ENCODE assay signal across 20 cellular contexts in the genomic region with DNA sequence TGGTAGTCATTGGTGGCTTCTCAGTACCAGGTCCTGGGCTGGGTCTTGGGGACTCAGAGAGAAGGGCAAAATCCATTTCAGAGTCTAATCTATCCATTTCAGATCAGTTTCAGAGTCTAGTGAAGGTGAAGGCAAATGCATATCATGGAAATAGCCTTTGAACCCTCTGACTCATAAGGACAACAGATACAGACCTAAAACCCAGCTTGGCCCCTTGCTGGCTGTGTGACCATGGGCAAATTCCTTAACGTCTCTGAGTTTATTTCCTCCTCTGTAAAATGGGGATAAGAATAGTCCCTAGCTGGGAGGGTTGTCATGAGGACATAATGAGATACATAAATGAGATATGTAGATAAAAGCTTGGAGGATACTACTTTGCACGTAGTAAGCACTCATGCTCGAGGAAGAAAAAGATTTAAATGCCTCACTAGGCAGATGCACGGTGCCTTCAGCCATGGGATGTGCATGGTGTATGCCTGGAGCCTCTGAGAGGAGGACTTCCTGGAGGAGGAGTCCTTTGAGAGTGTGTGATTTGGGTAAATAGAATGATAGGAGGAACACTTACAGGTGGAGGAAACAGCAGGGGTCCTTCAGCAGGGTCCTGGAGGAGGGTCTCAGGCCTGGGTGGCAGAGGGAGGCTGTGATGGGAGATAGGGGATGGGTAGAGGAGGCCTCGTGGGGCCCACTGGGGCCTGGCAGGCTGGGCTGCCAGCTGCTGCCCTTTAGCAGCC. TPM values are rescaled to one million over a fixed set of nuclear protein-coding genes. Genes with fewer than 3 reads are reported as not detected.
A peak's percentile ranks its signal among the peaks of the same experiment; 100 is the strongest.
DNase-seq lines count a peak whose midpoint lies in the region; ATAC-seq, FAIRE-seq and TF ChIP-seq lines count a peak whose summit lies in the region.
"Had no signal": no experiment of that assay in that cellular context is flagged by ENCODE, and none has a peak within 500 bp of the region (broad histone marks: within the 10 kb centered on the region; RNA-seq: fewer than 3 reads in every experiment).

No MANE protein-coding gene starts in this region.

- POLR2A ChIA-PET in GM12878 (lab: Charles Lee): interaction anchor here (1.0 to 4.9 kb wide), 3 partner anchors 9 to 121 kb away, joined by 3 to 46 read pairs (median 16); a partner anchor contains a TSS

- peak overlapping the region; percentile 78 for H3K4me2 ChIP-seq in GM23338
- no peak overlapping the region for H3K4me2 ChIP-seq in GM12878 (ENCODE audit: control insufficient read depth, insufficient read depth)

- no peaks in the 10 kb centered on the region for H3F3A ChIP-seq in GM23338 (replicated peaks; ENCODE audit: low read depth)

- intact Hi-C loops in GM12878 (cut with micrococcal nuclease; ENCODE audit: unreplicated experiment): no loop called here

- H3K9me3 ChIP-seq in GM12878 (replicated peaks; ENCODE audit: control insufficient read depth, insufficient read depth, low read length) (no peaks in the 10 kb centered on the region), small intestine (ENCODE audit: control insufficient read depth, low read depth) (no peaks in the 10 kb centered on the region)
- H3K9me3 ChIP-seq: esophagus muscularis mucosa, gastrocnemius medialis, SJSA1 had no signal

- TF ChIP-seq CTCF in GM23338 (conservative IDR thresholded peaks at IDR 0.05; ENCODE audit: low read depth in 2 of 2): no peak
- no peak for TF ChIP-seq CTCF in GM12878 (IDR thresholded peaks at IDR 0.05 in 2 of 3, conservative IDR thresholded peaks at IDR 0.05 in 1 of 3; ENCODE audit: control insufficient read depth in 2 of 3, extremely low read depth in 1 of 3, insufficient read depth in 1 of 3, low read depth in 3 of 3, low read length in 3 of 3)

- H3K27ac ChIP-seq in GM23338 (ENCODE audit: low read depth) (no peak overlapping the region), GM12878 (ENCODE audit: control insufficient read depth, insufficient read depth) (no peak overlapping the region), small intestine (ENCODE audit: low read depth in 1 of 2, low read length in 1 of 2) (no peak overlapping the region)
- H3K27ac ChIP-seq: esophagus muscularis mucosa, gastrocnemius medialis, SJSA1 had no signal

- H3K27me3 ChIP-seq in GM23338 (ENCODE audit: insufficient read depth) (0 out of 2 replicates have a peak, but pooled peaks cover 2% of the 10 kb centered on the region), GM12878 (replicated peaks in 1 of 2; ENCODE audit: control insufficient read depth in 2 of 2, insufficient read depth in 2 of 2, low read length in 1 of 2) (peaks cover 0 to 4% of the 10 kb centered on the region in 2 experiments; a peak in 1 of 4 replicates), small intestine (ENCODE audit: control insufficient read depth in 2 of 2, insufficient read depth in 2 of 2, low read length in 2 of 2) (no peaks in the 10 kb centered on the region)

- H3K9me3 Mint-ChIP-seq in GM23338: no peaks in the 10 kb centered on the region
- H3K9me3 Mint-ChIP-seq: activated CD8-positive, alpha-beta T cell treated with anti-CD3 and anti-CD28 coated beads for 36 hours; CD8-positive, alpha-beta T cell; effector memory CD8-positive, alpha-beta T cell had no signal

- no peak for FAIRE-seq in GM12878 (lab: Jason Lieb, UNC)
- FAIRE-seq in small intestine (lab: Jason Lieb, UNC): no peak

- DNase-seq in NCI-H345 (lab: John Stamatoyannopoulos, UW) (peak; percentile 5), NCI-H345 treated with DMSO at 0.1 percent for 48 hours (lab: John Stamatoyannopoulos, UW; ENCODE audit: unreplicated experiment) (no peak), GM23338 (ENCODE audit: low spot score) (no peak), GM12878 (ENCODE audit: low read depth, low spot score) (no peak), small intestine (peak; percentile 49), superior temporal gyrus (ENCODE audit: extremely low spot score) (no peak), EL (no peak)
- DNase-seq: activated CD8-positive, alpha-beta T cell treated with anti-CD3 and anti-CD28 coated beads for 36 hours; CD8-positive, alpha-beta T cell; effector memory CD8-positive, alpha-beta T cell; gastrocnemius medialis; MM.1S; NCI-H2227 treated with DMSO at 0.1 percent for 48 hours had no signal

- WGBS in GM12878 (ENCODE audit: insufficient coverage, insufficient replicate concordance, low lambda C conversion rate, missing lambda C conversion rate): 7% methylated on average over 5 of the region's 5 CpGs
- 38 to 54% (median 41%) methylated on average over 5 of the region's 5 CpGs for whole genome bisulfite sequencing in small intestine, 3 donors

- no peaks in the 10 kb centered on the region for H3K9me2 ChIP-seq in GM23338 (ENCODE audit: insufficient read depth)

- ATAC-seq in GM23338 (no peak), GM12878 (no peak), GM18517 (IDR thresholded peaks at IDR 0.05; ENCODE audit: unreplicated experiment) (no peak)
- ATAC-seq: activated CD8-positive, alpha-beta T cell treated with anti-CD3 and anti-CD28 coated beads for 36 hours; CD8-positive, alpha-beta T cell; effector memory CD8-positive, alpha-beta T cell; gastrocnemius medialis; HCT116; Panc1 had no signal

- H3K79me2 ChIP-seq in GM23338 (replicated peaks; ENCODE audit: insufficient read depth) (no peaks in the 10 kb centered on the region), GM12878 (ENCODE audit: control insufficient read depth, insufficient read depth, low read length) (peaks cover 11% of the 10 kb centered on the region)

- H3K4me1 ChIP-seq in GM23338 (ENCODE audit: insufficient read depth) (peaks cover 13% of the 10 kb centered on the region; the same call in 1 of the 2 replicates), GM12878 (ENCODE audit: control insufficient read depth, insufficient read depth, low read length) (peaks cover 31% of the 10 kb centered on the region), small intestine (ENCODE audit: control insufficient read depth in 2 of 2, insufficient read depth in 1 of 2, low read depth in 1 of 2, low read length in 1 of 2) (no peaks in the 10 kb centered on the region)
- H3K4me1 ChIP-seq: esophagus muscularis mucosa, gastrocnemius medialis, SJSA1 had no signal

- RAD21 ChIA-PET in GM12878 (lab: Charles Lee; ENCODE audit: unreplicated experiment): interaction anchor here (0.6 to 9.1 kb wide), 6 partner anchors 8 to 36 kb away, joined by 3 to 84 read pairs (median 8); no protein-coding TSS in a partner anchor

- peak overlapping the region; percentile 58; the same call in 1 of the 2 replicates for H3K4me3 ChIP-seq in GM23338
- H3K4me3 ChIP-seq in GM12878: no peak overlapping the region
- no peak overlapping the region for H3K4me3 ChIP-seq in small intestine (ENCODE audit: low read depth in 1 of 2, low read length in 2 of 2)
- H3K4me3 ChIP-seq: esophagus muscularis mucosa, gastrocnemius medialis, lung, SJSA1 had no signal

- peak overlapping the region; percentile 37; the same call in 2 of the 3 replicates for H3K4me3 Mint-ChIP-seq in GM23338
- H3K4me3 Mint-ChIP-seq: activated CD8-positive, alpha-beta T cell treated with anti-CD3 and anti-CD28 coated beads for 36 hours; activated naive CD8-positive, alpha-beta T cell; CD8-positive, alpha-beta T cell; effector memory CD8-positive, alpha-beta T cell had no signal

- H2AFZ ChIP-seq in GM23338: no peak overlapping the region
- no peak overlapping the region for H2AFZ ChIP-seq in GM12878 (ENCODE audit: control insufficient read depth, low read depth, low read length)

- no peaks in the 10 kb centered on the region for H3K36me3 ChIP-seq in GM23338 (ENCODE audit: insufficient read depth)
- no peaks in the 10 kb centered on the region; a peak in 2 of 4 replicates for H3K36me3 ChIP-seq in GM12878 (ENCODE audit: control insufficient read depth in 2 of 2, insufficient read depth in 2 of 2, low read length in 1 of 2)
- H3K36me3 ChIP-seq in small intestine (ENCODE audit: control insufficient read depth in 2 of 2, insufficient read depth in 2 of 2, low read length in 2 of 2): no peaks in the 10 kb centered on the region
- H3K36me3 ChIP-seq: esophagus muscularis mucosa, gastrocnemius medialis, SJSA1 had no signal

- TF ChIP-seq EP300 in GM12878 (IDR thresholded peaks at IDR 0.05; ENCODE audit: borderline replicate concordance in 1 of 2, control insufficient read depth in 1 of 2, low read depth in 2 of 2, low read length in 2 of 2): no peak

- in situ Hi-C loops in GM12878 (cut with MboI): no loop called here

- H3K4me1 Mint-ChIP-seq in GM23338: peaks cover 39% of the 10 kb centered on the region

- CTCF ChIA-PET in GM12878 (lab: Yijun Ruan, JAX): interaction anchor here (0.7 to 9.5 kb wide), 7 partner anchors 9 to 88 kb away, joined by 3 to 98 read pairs (median 13); no protein-coding TSS in a partner anchor

- H3K9ac ChIP-seq in GM12878 (ENCODE audit: control insufficient read depth, insufficient read depth, low read length): no peak overlapping the region

- H3K36me3 Mint-ChIP-seq in GM23338 (ENCODE audit: low read depth): no peaks in the 10 kb centered on the region
- H3K36me3 Mint-ChIP-seq: activated naive CD8-positive, alpha-beta T cell; CD8-positive, alpha-beta T cell had no signal

- no TSS peak for BruUV-seq in GM12878 (replicated peaks; lab: Mats Ljungman, UMichigan)

- no peak overlapping the region for H3K27ac Mint-ChIP-seq in GM23338
- H3K27ac Mint-ChIP-seq: activated CD8-positive, alpha-beta T cell treated with anti-CD3 and anti-CD28 coated beads for 36 hours; activated naive CD8-positive, alpha-beta T cell; CD8-positive, alpha-beta T cell had no signal

- TF ChIP-seq RAD21 in GM12878 (IDR thresholded peaks at IDR 0.05; ENCODE audit: insufficient read depth, low read depth, low read length): no peak

- H4K20me1 ChIP-seq in GM23338 (replicated peaks; ENCODE audit: insufficient read depth): no peaks in the 10 kb centered on the region; the same call in 1 of the 2 replicates
- H4K20me1 ChIP-seq in GM12878 (ENCODE audit: control insufficient read depth, insufficient read depth): peaks cover 3% of the 10 kb centered on the region; the same call in 1 of the 2 replicates

- SMC1A ChIA-PET in GM12878 (lab: Charles Lee; ENCODE audit: uncharacterized antibody, unreplicated experiment): interaction anchor here (1.0 to 17.0 kb wide), 7 partner anchors 8 to 34 kb away, joined by 4 to 416 read pairs (median 18); no protein-coding TSS in a partner anchor

- peaks cover 7% of the 10 kb centered on the region for H3K27me3 Mint-ChIP-seq in GM23338 (ENCODE audit: insufficient read depth, low read depth, poor library complexity)
- H3K27me3 Mint-ChIP-seq: activated CD8-positive, alpha-beta T cell treated with anti-CD3 and anti-CD28 coated beads for 36 hours; activated naive CD8-positive, alpha-beta T cell; effector memory CD8-positive, alpha-beta T cell had no signal

- TF ChIP-seq POLR2A in GM12878 (IDR thresholded peaks at IDR 0.05; ENCODE audit: low read depth, low read length): no peak

RNA-seq across cellular contexts. Expression of a gene that starts 8.0 kb away (rescaled TPM):
- total RNA-seq in GM23338 (2014; rRNA removed; shearing (Covaris generic)): 4.7 and 9.0 TPM in 2 replicates
- polyA plus RNA-seq in GM23338 (2016; fragmentation: Nextera tagmentation; extraction: Ambion mirVana): 1.6 and 1.8 TPM in 2 replicates
- total RNA-seq in GM12878 (2013; cell fraction: nucleolus; rRNA removed): 57.9 and 66.9 TPM in 2 replicates
- total RNA-seq in GM12878 (2014; rRNA removed): 0.87 and 0.96 TPM in 2 replicates
- total RNA-seq in GM12878 (2014; rRNA removed; fragmentation: Illumina TruSeq; extraction: Trizol): 0.37 and 0.49 TPM in 2 replicates
- total RNA-seq in GM12878 (2021): 2.3 and 2.8 TPM in 2 replicates
- 5.6 TPM for polyA plus RNA-seq in GM12878 (2011; ENCODE audit: low read depth)
- polyA plus RNA-seq in GM12878 (2011; rRNA removed): 0.62 and 0.83 TPM in 2 replicates
- 1.3 and 1.5 TPM in 2 replicates for polyA plus RNA-seq in GM12878 (2011; cell fraction: cytosol; rRNA removed)
- polyA plus RNA-seq in GM12878 (2011; cell fraction: nucleus; rRNA removed): 2.7 and 3.1 TPM in 2 replicates
- 10.3 and 12.9 TPM in 2 replicates for polyA plus RNA-seq in GM12878 (2012)
- polyA plus RNA-seq in GM12878 (2014; fragmentation: Illumina TruSeq; extraction: Trizol): 0.46 and 1.1 TPM in 2 replicates
- polyA plus RNA-seq in GM12878 (2014; fragmentation: Nextera tagmentation; extraction: Ambion mirVana): under 1 TPM; 0.13 to 0.32 TPM
- 1.2 and 1.3 TPM in 2 replicates for polyA plus RNA-seq in GM12878 (2014; rRNA removed)
- polyA plus RNA-seq in GM12878 (2016; fragmentation: Nextera tagmentation; extraction: Ambion mirVana): under 1 TPM; 0.09 to 0.33 TPM
- polyA minus RNA-seq in GM12878 (2011; rRNA and poly(A)+ RNA removed): 0.88 and 1.3 TPM in 2 replicates
- polyA minus RNA-seq in GM12878 (2011; cell fraction: cytosol; rRNA and poly(A)+ RNA removed): 0.52 and 1.1 TPM in 2 replicates
- 1.1 TPM in 2 replicates for polyA minus RNA-seq in GM12878 (2011; cell fraction: nucleus; rRNA and poly(A)+ RNA removed)
- 1 to 10 TPM in 2 of 3 donors, under 1 TPM in 1; 0.45 to 4.8 (median 4.3) TPM for polyA plus RNA-seq in small intestine
- total RNA-seq: SJSA1 had no signal

Comparison
In these comparisons a context has a peak if more than half of its experiments do, and no peak if none do; other contexts are left out.
1. DNase-seq: peak in NCI-H345 (single experiment) and small intestine (single experiment); none in NCI-H345 treated with DMSO at 0.1 percent for 48 hours (single experiment), GM23338 (single experiment), GM12878 (single experiment), superior temporal gyrus (single experiment) and EL (single experiment).